In genomic region chr2:32538735-32539134, GRCh38 we compare ENCODE assay signal across 2 cellular contexts.
A peak's percentile ranks its signal among the peaks of the same experiment; 100 is the strongest.
TF ChIP-seq lines count a peak whose summit lies in the region.

No MANE protein-coding gene starts in this region.

TF ChIP-seq in HepG2, 621 proteins besides CTCF, POLR2A, EP300 and RAD21:
- TF ChIP-seq ZNF24 (IDR thresholded peaks at IDR 0.05) (peak; percentile 79), PHF21A (CRISPR knock-in tag; IDR thresholded peaks at IDR 0.05) (no peak), ELF1 (CRISPR knock-in tag; IDR thresholded peaks at IDR 0.05) (no peak), NFYB (CRISPR knock-in tag; IDR thresholded peaks at IDR 0.05) (no peak), ZSCAN20 (CRISPR knock-in tag; IDR thresholded peaks at IDR 0.05; ENCODE audit: borderline replicate concordance) (no peak), KLF13 (CRISPR knock-in tag; IDR thresholded peaks at IDR 0.05) (no peak), ZNF749 (CRISPR knock-in tag; IDR thresholded peaks at IDR 0.05; ENCODE audit: borderline replicate concordance) (no peak), RXRB (CRISPR knock-in tag; IDR thresholded peaks at IDR 0.05; ENCODE audit: borderline replicate concordance) (no peak)

TF ChIP-seq in K562, 482 proteins besides CTCF, POLR2A, EP300 and RAD21:
- TF ChIP-seq ZNF609 (CRISPR knock-in tag; IDR thresholded peaks at IDR 0.05; ENCODE audit: borderline replicate concordance) (no peak), MECOM (CRISPR knock-in tag; IDR thresholded peaks at IDR 0.05) (no peak), ATF7 (IDR thresholded peaks at IDR 0.05) (no peak), ZKSCAN8 (CRISPR knock-in tag; IDR thresholded peaks at IDR 0.05) (no peak), ZNF24 (IDR thresholded peaks at IDR 0.05) (peak; percentile 84), ZBED1 (IDR thresholded peaks at IDR 0.05) (no peak), U2AF2 (optimal IDR thresholded peaks at IDR 0.05; ENCODE audit: low read depth, low read length) (no peak), SMC3 (conservative IDR thresholded peaks at IDR 0.05; ENCODE audit: insufficient read depth, low read depth, low read length) (no peak)
